18 cellular contexts compared by ENCODE assay signal in genomic region chr7:152355474-152356057, GRCh38.
DNase-seq lines count a peak whose midpoint lies in the region; ATAC-seq and TF ChIP-seq lines count a peak whose summit lies in the region.
"Had no signal": no experiment of that assay in that cellular context is flagged by ENCODE, and none has a peak within 500 bp of the region (broad histone marks: within the 10 kb centered on the region; RNA-seq: fewer than 3 reads in every experiment).

No MANE protein-coding gene starts in this region.

- H3K27ac Mint-ChIP-seq in naive B cell, result peak overlapping the region; percentile 19 to 87 (median 48)

- ATAC-seq in GM18867 (IDR thresholded peaks at IDR 0.05; ENCODE audit: unreplicated experiment) (peak; percentile 76), GM21381 (IDR thresholded peaks at IDR 0.05; ENCODE audit: unreplicated experiment) (peak; percentile 56), HG03135 (IDR thresholded peaks at IDR 0.05; ENCODE audit: unreplicated experiment) (peak; percentile 51), naive B cell (ENCODE audit: low read depth in 2 of 2) (peak in 1 of 2 donors; percentile 27)
- ATAC-seq: right cardiac atrium had no signal

- H3K9me3 Mint-ChIP-seq in naive B cell, result peaks cover 0 to 10% (median 4%) of the 10 kb centered on the region in 7 donors

- no peak overlapping the region for H3K27ac ChIP-seq in brain microvascular endothelial cell
- H3K27ac ChIP-seq: BLaER1, esophagus squamous epithelium, suprapubic skin, WERI-Rb-1 had no signal

- in situ Hi-C loops in brain microvascular endothelial cell (cut with HindIII; ENCODE audit: low pct_ligation_motif_present, low sequenced_read_pairs), result no loop called here

- H3K27me3 ChIP-seq in brain microvascular endothelial cell (replicated peaks), result no peaks in the 10 kb centered on the region
- H3K27me3 ChIP-seq: BLaER1, esophagus squamous epithelium, suprapubic skin had no signal

- peak overlapping the region in 1 of 8 donors; percentile 24 for H3K4me3 Mint-ChIP-seq in naive B cell

- H3K36me3 ChIP-seq in brain microvascular endothelial cell (replicated peaks), result peaks cover 2% of the 10 kb centered on the region

- H3K36me3 Mint-ChIP-seq in naive B cell, result peaks cover 34 to 38% of the 10 kb centered on the region in 2 donors

- H3K4me1 Mint-ChIP-seq in naive B cell, result peaks cover 19 to 30% (median 27%) of the 10 kb centered on the region in 3 donors

- no peak for TF ChIP-seq CTCF in brain microvascular endothelial cell (IDR thresholded peaks at IDR 0.05; ENCODE audit: low read depth, low read length, missing control alignments)

- H3K27me3 Mint-ChIP-seq in naive B cell, result no peaks in the 10 kb centered on the region

- DNase-seq in naive B cell (no peak), DMS79 treated with DMSO at 0.1 percent for 48 hours (lab: John Stamatoyannopoulos, UW) (no peak), brain microvascular endothelial cell (no peak), NCI-H2227 (lab: John Stamatoyannopoulos, UW; ENCODE audit: unreplicated experiment) (no peak)
- DNase-seq: activated naive CD4-positive, alpha-beta T cell treated with anti-CD3 and anti-CD28 coated beads, Interleukin-2, amount 50 U/mL, for 16 hours; DMS53; esophagus squamous epithelium; Kasumi-1; NCI-H1417; NCI-H2171 treated with DMSO at 0.1 percent for 48 hours; right cardiac atrium; stimulated activated CD4-positive, alpha-beta T cell treated with anti-CD3 and anti-CD28 coated beads, Interleukin-1b, Interleukin-23, amount 100 ng/mL, for 48 hours; WERI-Rb-1 had no signal

- no peak overlapping the region for H3K4me3 ChIP-seq in brain microvascular endothelial cell (ENCODE audit: low read depth, low read length)
- H3K4me3 ChIP-seq: BLaER1, esophagus squamous epithelium, suprapubic skin had no signal
